Comparison of ENCODE assay signal across 8 cellular contexts in the genomic region with DNA sequence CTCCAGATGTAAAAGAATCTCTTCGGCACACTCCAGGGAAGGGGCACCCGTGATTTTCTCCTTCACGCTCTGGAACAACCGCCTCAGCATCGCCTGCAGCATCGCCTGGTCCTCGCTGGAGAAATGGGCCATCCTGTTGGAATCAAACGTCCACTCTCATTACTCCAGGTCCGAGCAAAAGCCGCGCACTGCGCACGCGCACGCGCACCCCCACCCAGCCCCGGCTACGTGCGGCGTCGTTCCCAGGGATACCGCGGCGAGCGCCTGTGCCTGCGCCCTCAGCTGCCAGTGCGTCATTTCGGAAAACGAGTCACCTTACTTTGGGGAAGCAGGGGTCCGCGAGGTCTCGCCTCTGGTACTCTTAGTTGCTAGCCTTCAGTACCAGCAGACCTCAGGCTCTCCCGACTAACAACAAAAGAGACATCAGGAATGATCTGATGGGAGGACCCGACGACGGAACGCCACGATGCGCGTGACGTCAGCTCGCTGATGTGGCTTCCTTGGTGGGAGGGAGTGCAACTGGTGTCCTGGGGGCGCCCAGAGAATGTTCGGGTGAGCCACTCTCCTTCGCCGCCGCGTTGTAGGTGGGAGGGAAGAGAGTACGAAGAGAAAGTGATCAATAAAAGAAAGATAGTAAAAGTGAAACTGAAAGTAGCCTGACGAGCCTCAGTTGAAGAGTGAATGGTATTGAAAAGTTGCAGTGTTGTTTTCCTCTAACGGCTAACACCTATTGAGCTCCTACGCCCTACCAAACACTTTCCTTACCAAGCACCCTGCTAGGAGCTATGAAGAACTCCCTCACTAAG. TPM values are rescaled to one million over a fixed set of nuclear protein-coding genes. Genes with fewer than 3 reads are reported as not detected.
DNase-seq lines count a peak whose midpoint lies in the region; ATAC-seq, FAIRE-seq and TF ChIP-seq lines count a peak whose summit lies in the region.

A gene with protein sequence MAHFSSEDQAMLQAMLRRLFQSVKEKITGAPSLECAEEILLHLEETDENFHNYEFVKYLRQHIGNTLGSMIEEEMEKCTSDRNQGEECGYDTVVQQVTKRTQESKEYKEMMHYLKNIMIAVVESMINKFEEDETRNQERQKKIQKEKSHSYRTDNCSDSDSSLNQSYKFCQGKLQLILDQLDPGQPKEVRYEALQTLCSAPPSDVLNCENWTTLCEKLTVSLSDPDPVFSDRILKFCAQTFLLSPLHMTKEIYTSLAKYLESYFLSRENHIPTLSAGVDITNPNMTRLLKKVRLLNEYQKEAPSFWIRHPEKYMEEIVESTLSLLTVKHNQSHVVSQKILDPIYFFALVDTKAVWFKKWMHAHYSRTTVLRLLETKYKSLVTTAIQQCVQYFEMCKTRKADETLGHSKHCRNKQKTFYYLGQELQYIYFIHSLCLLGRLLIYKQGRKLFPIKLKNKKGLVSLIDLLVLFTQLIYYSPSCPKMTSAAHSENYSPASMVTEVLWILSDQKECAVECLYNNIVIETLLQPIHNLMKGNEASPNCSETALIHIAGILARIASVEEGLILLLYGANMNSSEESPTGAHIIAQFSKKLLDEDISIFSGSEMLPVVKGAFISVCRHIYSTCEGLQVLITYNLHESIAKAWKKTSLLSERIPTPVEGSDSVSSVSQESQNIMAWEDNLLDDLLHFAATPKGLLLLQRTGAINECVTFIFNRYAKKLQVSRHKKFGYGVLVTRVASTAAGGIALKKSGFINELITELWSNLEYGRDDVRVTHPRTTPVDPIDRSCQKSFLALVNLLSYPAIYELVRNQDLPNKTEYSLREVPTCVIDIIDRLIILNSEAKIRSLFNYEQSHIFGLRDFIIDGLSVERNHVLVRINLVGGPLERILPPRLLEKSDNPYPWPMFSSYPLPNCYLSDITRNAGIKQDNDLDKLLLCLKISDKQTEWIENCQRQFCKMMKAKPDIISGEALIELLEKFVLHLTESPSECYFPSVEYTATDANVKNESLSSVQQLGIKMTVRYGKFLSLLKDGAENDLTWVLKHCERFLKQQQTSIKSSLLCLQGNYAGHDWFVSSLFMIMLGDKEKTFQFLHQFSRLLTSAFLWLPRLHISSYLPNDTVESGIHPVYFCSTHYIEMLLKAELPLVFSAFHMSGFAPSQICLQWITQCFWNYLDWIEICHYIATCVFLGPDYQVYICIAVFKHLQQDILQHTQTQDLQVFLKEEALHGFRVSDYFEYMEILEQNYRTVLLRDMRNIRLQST (minus strand): TSS at position 182 of the 806 bp plus-strand sequence. CDS start 50 bp downstream, at position 132.

- POLR2A ChIA-PET in activated CD4-positive, alpha-beta T cell treated with anti-CD3 and anti-CD28 coated beads for 36 hours (lab: Charles Lee) = interaction anchor here (0.7 kb wide), 1 partner anchor 1710 kb away, joined by 3 read pairs; no protein-coding TSS in a partner anchor

- peak; percentile 93 for DNase-seq in BE2C
- peak; percentile 70 for DNase-seq in GM19239 (ENCODE audit: insufficient read length, low spot score)
- DNase-seq in NCI-H510A treated with DMSO at 0.1 percent for 48 hours (lab: John Stamatoyannopoulos, UW) = peak; percentile 81
- peak; percentile 93 for DNase-seq in activated CD4-positive, alpha-beta T cell treated with anti-CD3 and anti-CD28 coated beads for 36 hours
- DNase-seq in kidney glomerular epithelial cell (lab: John Stamatoyannopoulos, UW) = peak; percentile 98
- DNase-seq in stimulated activated CD4-positive, alpha-beta T cell treated with anti-CD3 and anti-CD28 coated beads, Interleukin-15, amount 100 ng/mL, for 48 hours (ENCODE audit: low read depth in 2 of 2) = peak; percentile 80 to 83

- intact Hi-C loops in activated CD4-positive, alpha-beta T cell treated with anti-CD3 and anti-CD28 coated beads for 36 hours (cut with DNase I, micrococcal nuclease) = loop anchor here (1.0 to 10.0 kb wide), 6 partner anchors 13 to 1985 kb away; a partner anchor contains a TSS

- H3K4me3 Mint-ChIP-seq in activated CD4-positive, alpha-beta T cell treated with anti-CD3 and anti-CD28 coated beads for 36 hours = peak within 1 kb of the TSS; percentile 94

- no peak for TF ChIP-seq CTCF in BE2C (IDR thresholded peaks at IDR 0.05; ENCODE audit: low read depth, low read length)

- H3K9me3 Mint-ChIP-seq in activated CD4-positive, alpha-beta T cell treated with anti-CD3 and anti-CD28 coated beads for 36 hours (ENCODE audit: low read depth) = no peaks in the 10 kb centered on the region

- H3K36me3 ChIP-seq in BE2C = no peaks in the 10 kb centered on the region

- H3K4me1 Mint-ChIP-seq in activated CD4-positive, alpha-beta T cell treated with anti-CD3 and anti-CD28 coated beads for 36 hours = peaks cover 33% of the 10 kb centered on the region

- CTCF ChIA-PET in activated CD4-positive, alpha-beta T cell treated with anti-CD3 and anti-CD28 coated beads for 36 hours (lab: Charles Lee) = interaction anchor here (1.3 kb wide), 1 partner anchor 10 kb away, joined by 9 read pairs; no protein-coding TSS in a partner anchor

- no peaks in the 10 kb centered on the region for H3K27me3 Mint-ChIP-seq in activated CD4-positive, alpha-beta T cell treated with anti-CD3 and anti-CD28 coated beads for 36 hours

- ATAC-seq in HG03442 (IDR thresholded peaks at IDR 0.05; ENCODE audit: unreplicated experiment) = peak; percentile 91
- ATAC-seq in activated CD4-positive, alpha-beta T cell treated with anti-CD3 and anti-CD28 coated beads for 36 hours = peak; percentile 92

- H3K27me3 ChIP-seq in BE2C = no peaks in the 10 kb centered on the region; the same call in 1 of the 2 replicates

- H3K27ac Mint-ChIP-seq in activated CD4-positive, alpha-beta T cell treated with anti-CD3 and anti-CD28 coated beads for 36 hours = peak within 1 kb of the TSS; percentile 98

- peak; percentile 95 for FAIRE-seq in GM19239 (lab: Jason Lieb, UNC)

- no peaks in the 10 kb centered on the region for H3K36me3 Mint-ChIP-seq in activated CD4-positive, alpha-beta T cell treated with anti-CD3 and anti-CD28 coated beads for 36 hours (ENCODE audit: low read depth)

- H3K4me3 ChIP-seq in BE2C (ENCODE audit: low read depth, low read length) = peak within 1 kb of the TSS; percentile 79

- H3K9me3 ChIP-seq in BE2C = no peaks in the 10 kb centered on the region

- peak within 1 kb of the TSS; percentile 96 for H3K27ac ChIP-seq in cingulate gyrus (ENCODE audit: low read depth, low read length)

- H3K4me1 ChIP-seq in BE2C = no peaks in the 10 kb centered on the region

RNA-seq across cellular contexts. Expression of the gene that starts here (rescaled TPM):
- polyA plus RNA-seq in BE2C (2012; ENCODE audit: insufficient read depth, insufficient read length, low read depth) = 1.1 TPM
- total RNA-seq in activated CD4-positive, alpha-beta T cell treated with anti-CD3 and anti-CD28 coated beads for 36 hours = 1 to 10 TPM; 9.2 to 9.9 TPM

Comparison
In these comparisons a context has a peak if more than half of its experiments do, and no peak if none do; other contexts are left out.
1. Peak in every context shown above with its lines: DNase-seq, ATAC-seq, H3K4me3 ChIP-seq and H3K27ac ChIP-seq.